In the genomic region with DNA sequence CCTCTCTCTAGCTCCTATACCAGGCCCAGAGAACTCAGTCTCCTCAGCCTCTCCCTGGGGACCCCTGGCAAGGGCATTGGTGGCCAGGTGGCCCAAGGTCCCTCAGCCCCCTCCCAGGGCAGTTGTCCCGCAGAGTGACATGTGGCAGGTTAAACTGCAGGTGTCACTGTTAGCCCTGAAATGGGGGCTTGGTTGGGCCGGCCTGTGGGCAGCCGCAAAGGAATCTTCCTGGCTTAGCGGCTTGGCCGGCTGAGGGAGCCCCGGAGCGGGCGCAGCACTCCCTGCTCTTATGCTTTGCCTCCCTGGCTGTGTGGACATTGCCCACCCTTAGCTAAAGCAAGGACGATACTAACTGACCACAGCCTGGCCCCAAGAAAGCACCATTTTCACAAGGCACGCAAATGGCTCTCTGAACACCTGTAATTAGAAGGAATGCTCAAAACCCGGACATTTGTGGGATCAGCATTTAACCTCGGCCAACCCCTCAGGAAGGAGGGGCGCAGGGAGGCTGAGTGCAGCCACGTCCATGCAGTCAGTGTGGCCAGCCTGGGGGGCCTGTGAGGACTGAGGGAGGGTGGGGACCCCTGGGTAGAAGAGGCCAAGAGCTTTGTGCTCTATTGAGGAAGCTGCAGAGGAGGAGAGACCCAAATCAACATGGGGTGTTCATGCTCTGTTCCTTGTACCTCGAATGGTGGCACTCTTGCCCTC, we compare ENCODE assay signal across 8 cellular contexts.
DNase-seq lines count a peak whose midpoint lies in the region; ATAC-seq, FAIRE-seq and TF ChIP-seq lines count a peak whose summit lies in the region.

No MANE protein-coding gene starts in this region.

- ATAC-seq in HG03095 (IDR thresholded peaks at IDR 0.05; ENCODE audit: unreplicated experiment): peak; percentile 70

- no peaks in the 10 kb centered on the region for H3K9me3 ChIP-seq in adipocyte (ENCODE audit: control insufficient read depth, low read length)

- peak; percentile 34 for TF ChIP-seq CTCF in AG09309 (IDR thresholded peaks at IDR 0.05; ENCODE audit: control insufficient read depth, insufficient read depth, low read depth, low read length, missing control alignments)

- peaks cover 3% of the 10 kb centered on the region for H3K4me1 ChIP-seq in adipocyte (ENCODE audit: control insufficient read depth, insufficient read depth, low read length)

- H3K9ac ChIP-seq in adipocyte (ENCODE audit: low read length): no peak overlapping the region

- DNase-seq in AG09309 (ENCODE audit: low read depth) (no peak), GM12891 (ENCODE audit: insufficient read length, low spot score) (peak; percentile 66), NCI-H748 (lab: John Stamatoyannopoulos, UW; ENCODE audit: unreplicated experiment) (peak; percentile 79), adipocyte (ENCODE audit: low read depth) (peak; percentile 20), kidney glomerular epithelial cell (lab: John Stamatoyannopoulos, UW) (peak; percentile 24), ureter (ENCODE audit: low spot score) (peak; percentile 48), cerebellar nuclear complex (lab: John Stamatoyannopoulos, UW) (no peak)

- H3K4me3 ChIP-seq in AG09309 (ENCODE audit: control insufficient read depth, low read depth, low read length) (no peak overlapping the region), adipocyte (ENCODE audit: low read length) (no peak overlapping the region)

- H3K36me3 ChIP-seq in adipocyte (ENCODE audit: control insufficient read depth, insufficient read depth, low read length, severe bottlenecking): no peaks in the 10 kb centered on the region

- H3K27me3 ChIP-seq in adipocyte (replicated peaks; ENCODE audit: control insufficient read depth, insufficient read depth, low read length): peaks cover 36% of the 10 kb centered on the region

- FAIRE-seq in GM12891 (lab: Jason Lieb, UNC): peak; percentile 64

- no peak for TF ChIP-seq POLR2A in GM12891 (IDR thresholded peaks at IDR 0.05; ENCODE audit: low read depth, low read length)

TF ChIP-seq in GM12891, 5 proteins besides CTCF, POLR2A, EP300 and RAD21:
- TF ChIP-seq TAF1 (IDR thresholded peaks at IDR 0.05; ENCODE audit: low read depth, low read length): no peak
- no peak for TF ChIP-seq POU2F2 (IDR thresholded peaks at IDR 0.05; ENCODE audit: low read depth, low read length)
- TF ChIP-seq SPI1 (IDR thresholded peaks at IDR 0.05; ENCODE audit: low read depth, low read length): no peak
- TF ChIP-seq POLR2AphosphoS5 (IDR thresholded peaks at IDR 0.05; ENCODE audit: low read depth, low read length): no peak
- TF ChIP-seq PAX5 (IDR thresholded peaks at IDR 0.05; ENCODE audit: insufficient read depth, low read length, severe bottlenecking): no peak
TF ChIP-seq in GM12891: peak in this region for 0.

Comparison
In these comparisons a context has a peak if more than half of its experiments do, and no peak if none do; other contexts are left out.
1. DNase-seq: peak in GM12891 (single experiment), NCI-H748 (single experiment), adipocyte (single experiment), kidney glomerular epithelial cell (single experiment) and ureter (single experiment); none in AG09309 (single experiment) and cerebellar nuclear complex (0 of 2).